8 cellular contexts compared by ENCODE assay signal in the genomic region with DNA sequence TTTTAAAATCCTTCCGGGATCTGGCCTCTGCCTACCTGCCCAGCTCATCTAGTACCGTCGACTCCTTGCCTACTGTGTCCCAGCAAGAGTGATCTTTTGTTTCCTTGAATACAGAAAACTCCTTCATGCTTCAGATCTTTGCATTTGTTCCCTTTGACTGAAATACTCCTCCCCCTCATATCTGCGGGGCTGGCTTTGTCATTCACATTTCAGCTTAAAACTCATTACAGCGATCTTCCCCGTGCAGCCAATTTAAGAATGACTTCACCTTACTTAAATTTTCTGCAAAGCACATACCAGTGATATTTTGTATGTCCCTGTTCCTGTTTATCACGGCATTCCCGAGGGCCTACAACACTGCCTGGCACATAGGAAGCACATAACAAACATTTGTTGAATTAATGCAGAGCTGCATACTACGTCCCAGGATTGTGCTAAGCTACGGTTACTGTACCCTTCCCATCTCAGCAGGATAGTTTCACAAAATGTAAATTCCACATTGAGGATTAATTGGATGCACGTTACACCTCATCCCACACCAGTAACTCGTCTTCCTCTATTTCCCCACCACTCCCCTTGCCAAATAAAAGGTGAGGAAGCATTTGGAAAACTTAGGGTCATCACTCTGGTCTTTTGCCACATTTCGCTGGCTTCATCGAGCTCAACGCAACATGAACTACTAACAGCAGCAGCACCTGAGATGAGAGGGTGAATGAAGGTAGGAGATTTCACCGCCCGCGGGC. TPM values are rescaled to one million over a fixed set of nuclear protein-coding genes. Genes with fewer than 3 reads are reported as not detected.
A peak's percentile ranks its signal among the peaks of the same experiment; 100 is the strongest.
DNase-seq lines count a peak whose midpoint lies in the region; ATAC-seq and TF ChIP-seq lines count a peak whose summit lies in the region.

No MANE protein-coding gene starts in this region.

- H3F3A ChIP-seq in SK-N-SH (replicated peaks; ENCODE audit: insufficient read depth): no peaks in the 10 kb centered on the region

- peak overlapping the region; percentile 76 for H3K4me2 ChIP-seq in SK-N-SH

- peak overlapping the region; percentile 84 to 87 for H3K27ac Mint-ChIP-seq in activated naive CD4-positive, alpha-beta T cell treated with anti-CD3 and anti-CD28 coated beads, Interleukin-2, amount 50 U/mL, for 72 hours

- H3K9ac ChIP-seq in SK-N-SH: peak overlapping the region; percentile 51; the same call in 1 of the 2 replicates
- H3K9ac ChIP-seq in stomach smooth muscle (ENCODE audit: low read length in 2 of 2): peak overlapping the region; percentile 56 to 73

- H3K27ac ChIP-seq in SK-N-SH (ENCODE audit: low read depth in 2 of 2, low read length in 1 of 2) (peak overlapping the region in 1 of 2 experiments; percentile 82; a peak in 2 of 4 replicates), stomach smooth muscle (ENCODE audit: low read length) (peak overlapping the region; percentile 78)

- peaks cover 13 to 15% of the 10 kb centered on the region in 2 donors for H3K36me3 Mint-ChIP-seq in activated naive CD4-positive, alpha-beta T cell treated with anti-CD3 and anti-CD28 coated beads, Interleukin-2, amount 50 U/mL, for 72 hours

- 41% methylated on average over 18 of the region's 18 CpGs for WGBS in SK-N-SH (ENCODE audit: low lambda C conversion rate)

- peaks cover 7% of the 10 kb centered on the region in 2 donors for H3K9me3 Mint-ChIP-seq in activated naive CD4-positive, alpha-beta T cell treated with anti-CD3 and anti-CD28 coated beads, Interleukin-2, amount 50 U/mL, for 72 hours

- DNase-seq in SK-N-SH (no peak), kidney glomerular epithelial cell (lab: John Stamatoyannopoulos, UW) (peak; percentile 53), NCI-H1694 (lab: John Stamatoyannopoulos, UW) (no peak)
- DNase-seq in activated naive CD4-positive, alpha-beta T cell treated with anti-CD3 and anti-CD28 coated beads, Interleukin-2, amount 50 U/mL, for 72 hours (ENCODE audit: low spot score in 2 of 2): no peak

- no peaks in the 10 kb centered on the region for H3K9me3 ChIP-seq in SK-N-SH
- H3K9me3 ChIP-seq in stomach smooth muscle (ENCODE audit: control insufficient read depth in 2 of 2, low read length in 2 of 2): no peaks in the 10 kb centered on the region

- POLR2A ChIA-PET in SK-N-SH (lab: Yijun Ruan, JAX): interaction anchor here (0.6 to 1.4 kb wide), 4 partner anchors 11 to 183 kb away, joined by 3 read pairs; no protein-coding TSS in a partner anchor

- H3K36me3 ChIP-seq in SK-N-SH (replicated peaks in 1 of 2; ENCODE audit: control insufficient read depth in 1 of 2, insufficient read depth in 2 of 2, low read length in 1 of 2) (peaks cover 5 to 7% of the 10 kb centered on the region in 2 experiments), stomach smooth muscle (ENCODE audit: control insufficient read depth in 2 of 2, insufficient read depth in 2 of 2, low read length in 2 of 2) (no peaks in the 10 kb centered on the region)

- H3K4me3 ChIP-seq in SK-N-SH (ENCODE audit: low read depth in 2 of 2, low read length in 1 of 2): peak overlapping the region; percentile 66 to 99
- H3K4me3 ChIP-seq in stomach smooth muscle (ENCODE audit: low read length in 2 of 2): peak overlapping the region; percentile 76 to 93

- H3K27me3 ChIP-seq in SK-N-SH (ENCODE audit: insufficient read depth): no peaks in the 10 kb centered on the region
- no peaks in the 10 kb centered on the region for H3K27me3 ChIP-seq in stomach smooth muscle (ENCODE audit: control insufficient read depth in 1 of 2, insufficient read depth in 2 of 2, low read length in 2 of 2)

- H3K4me1 ChIP-seq in SK-N-SH (ENCODE audit: control insufficient read depth in 1 of 2, insufficient read depth in 2 of 2, low read depth in 1 of 2, low read length in 1 of 2) (peaks cover 16 to 17% of the 10 kb centered on the region in 2 experiments; a peak in 3 of 4 replicates), stomach smooth muscle (ENCODE audit: control insufficient read depth, insufficient read depth, low read length) (peaks cover 5% of the 10 kb centered on the region)

- H2AFZ ChIP-seq in SK-N-SH (ENCODE audit: low read depth): peak overlapping the region; percentile 90

- no peak for TF ChIP-seq CTCF in SK-N-SH (IDR thresholded peaks at IDR 0.05)

- no peak for TF ChIP-seq EP300 in SK-N-SH (IDR thresholded peaks at IDR 0.05; ENCODE audit: borderline replicate concordance in 1 of 2, low read depth in 1 of 2, low read length in 1 of 2)

- CTCF ChIA-PET in SK-N-SH (lab: Yijun Ruan, JAX): interaction anchor here (0.6 to 1.6 kb wide), 4 partner anchors 13 to 181 kb away, joined by 3 to 5 read pairs (median 4); no protein-coding TSS in a partner anchor

- ATAC-seq in SK-N-SH treated with all-trans-retinoic acid at 6 μM for 48 hours (no peak), HG03175 (IDR thresholded peaks at IDR 0.05; ENCODE audit: unreplicated experiment) (no peak), HG03432 (IDR thresholded peaks at IDR 0.05; ENCODE audit: unreplicated experiment) (no peak)
- ATAC-seq in activated naive CD4-positive, alpha-beta T cell treated with anti-CD3 and anti-CD28 coated beads, Interleukin-2, amount 50 U/mL, for 72 hours: no peak

- TF ChIP-seq RAD21 in SK-N-SH (IDR thresholded peaks at IDR 0.05; ENCODE audit: low read length): no peak

- no peaks in the 10 kb centered on the region for H3K9me2 ChIP-seq in SK-N-SH

- H3K79me2 ChIP-seq in SK-N-SH (ENCODE audit: insufficient read depth): peaks cover 39% of the 10 kb centered on the region

- peaks cover 19% of the 10 kb centered on the region; the same call in 1 of the 2 replicates for H4K20me1 ChIP-seq in SK-N-SH (ENCODE audit: insufficient read depth)

TF ChIP-seq in SK-N-SH, 30 proteins besides CTCF, POLR2A, EP300 and RAD21:
- TF ChIP-seq POLR2AphosphoS5 (IDR thresholded peaks at IDR 0.05; ENCODE audit: low read depth, low read length): peak; percentile 50; the same call in 1 of the 2 replicates
- TF ChIP-seq TCF12 (IDR thresholded peaks at IDR 0.05): no peak
- TF ChIP-seq RCOR1 (IDR thresholded peaks at IDR 0.05; ENCODE audit: low read length): no peak

TF ChIP-seq in SK-N-SH treated with all-trans-retinoic acid at 6 μM for 48 hours, 23 proteins besides CTCF, POLR2A, EP300 and RAD21:
- no peak for TF ChIP-seq RARB (CRISPR knock-in tag; IDR thresholded peaks at IDR 0.05)
- TF ChIP-seq, protein P1, sequence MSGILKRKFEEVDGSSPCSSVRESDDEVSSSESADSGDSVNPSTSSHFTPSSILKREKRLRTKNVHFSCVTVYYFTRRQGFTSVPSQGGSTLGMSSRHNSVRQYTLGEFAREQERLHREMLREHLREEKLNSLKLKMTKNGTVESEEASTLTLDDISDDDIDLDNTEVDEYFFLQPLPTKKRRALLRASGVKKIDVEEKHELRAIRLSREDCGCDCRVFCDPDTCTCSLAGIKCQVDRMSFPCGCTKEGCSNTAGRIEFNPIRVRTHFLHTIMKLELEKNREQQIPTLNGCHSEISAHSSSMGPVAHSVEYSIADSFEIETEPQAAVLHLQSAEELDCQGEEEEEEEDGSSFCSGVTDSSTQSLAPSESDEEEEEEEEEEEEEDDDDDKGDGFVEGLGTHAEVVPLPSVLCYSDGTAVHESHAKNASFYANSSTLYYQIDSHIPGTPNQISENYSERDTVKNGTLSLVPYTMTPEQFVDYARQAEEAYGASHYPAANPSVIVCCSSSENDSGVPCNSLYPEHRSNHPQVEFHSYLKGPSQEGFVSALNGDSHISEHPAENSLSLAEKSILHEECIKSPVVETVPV (CRISPR knock-in tag; IDR thresholded peaks at IDR 0.05): no peak
- no peak for TF ChIP-seq ZFP3 (CRISPR knock-in tag; IDR thresholded peaks at IDR 0.05)
- no peak; the same call in 1 of the 2 replicates for TF ChIP-seq TOX (CRISPR knock-in tag; IDR thresholded peaks at IDR 0.05; ENCODE audit: borderline replicate concordance)

RNA-seq across cellular contexts. Expression of a gene that starts 0.8 kb away (rescaled TPM):
- polyA plus RNA-seq in SK-N-SH (2012; rRNA removed): 14.0 and 17.5 TPM in 2 replicates
- 23.3 and 24.5 TPM in 2 replicates for polyA plus RNA-seq in SK-N-SH (2012; cell fraction: cytosol; rRNA removed)
- 10.0 and 13.0 TPM in 2 replicates for polyA plus RNA-seq in SK-N-SH (2012; cell fraction: nucleus; rRNA removed)
- 10 to 100 TPM; 28.1 to 47.5 TPM for total RNA-seq in activated naive CD4-positive, alpha-beta T cell treated with anti-CD3 and anti-CD28 coated beads, Interleukin-2, amount 50 U/mL, for 72 hours
